Comparison of ENCODE assay signal across 10 cellular contexts in genomic region chr19:9539201-9539600, GRCh38. TPM values are rescaled to one million over a fixed set of nuclear protein-coding genes. Genes with fewer than 3 reads are reported as not detected.
DNase-seq lines count a peak whose midpoint lies in the region; ATAC-seq and TF ChIP-seq lines count a peak whose summit lies in the region.
"Not testable (repeated sequence)": the region's sequence is repeated elsewhere in the genome, so short reads cannot be mapped to it uniquely, and the experiment has no call there.
"Had no signal": no experiment of that assay in that cellular context is flagged by ENCODE, and none has a peak within 500 bp of the region (broad histone marks: within the 10 kb centered on the region; RNA-seq: fewer than 3 reads in every experiment).

No MANE protein-coding gene starts in this region.

- peaks cover 16 to 22% (median 18%) of the 10 kb centered on the region in 3 donors for H3K4me1 Mint-ChIP-seq in IgD-negative memory B cell
- H3K4me1 Mint-ChIP-seq in activated B cell treated with CpG ODN at 0.5 μM for 24 hours, result peaks cover 26% of the 10 kb centered on the region

- H3K4me1 ChIP-seq in BLaER1, result peaks cover 26% of the 10 kb centered on the region
- not testable (repeated sequence) for H3K4me1 ChIP-seq in ascending aorta; esophagus (ENCODE audit: control insufficient read depth in 2 of 2, insufficient read depth in 2 of 2, low read length in 1 of 2); neutrophil (ENCODE audit: control insufficient read depth in 1 of 2, insufficient read depth in 1 of 2, low read depth in 1 of 2, low read length in 1 of 2)
- H3K4me1 ChIP-seq in left lung, result peaks cover 4 to 17% of the 10 kb centered on the region in 2 donors
- peaks cover 0 to 16% (median 15%) of the 10 kb centered on the region in 5 donors for H3K4me1 ChIP-seq in subcutaneous abdominal adipose tissue (ENCODE audit: control insufficient read depth in 5 of 5, insufficient read depth in 5 of 5, low read length in 5 of 5)

- not testable (repeated sequence) for ATAC-seq in activated B cell treated with CpG ODN at 0.5 μM for 24 hours (ENCODE audit: low read depth); left lung

- not testable (repeated sequence) for H4K20me1 ChIP-seq in BLaER1

- H3K4me3 Mint-ChIP-seq in IgD-negative memory B cell (peak overlapping the region; percentile 72 to 99 (median 87)), activated B cell treated with CpG ODN at 0.5 μM for 24 hours (peak overlapping the region; percentile 98)

- peak overlapping the region; percentile 93 for H3K4me2 ChIP-seq in BLaER1

- H3K27me3 ChIP-seq in BLaER1; ascending aorta; esophagus (ENCODE audit: control insufficient read depth in 1 of 2, insufficient read depth in 2 of 2, low read length in 2 of 2); left lung; neutrophil; subcutaneous abdominal adipose tissue (ENCODE audit: control insufficient read depth in 5 of 5, insufficient read depth in 4 of 5, low read length in 5 of 5): not testable (repeated sequence)

- TF ChIP-seq CTCF in activated B cell treated with CpG ODN at 0.5 μM for 24 hours (IDR thresholded peaks at IDR 0.05); ascending aorta (IDR thresholded peaks at IDR 0.05); left lung (IDR thresholded peaks at IDR 0.05); neutrophil (IDR thresholded peaks at IDR 0.05): not testable (repeated sequence)

- DNase-seq in activated B cell treated with CpG ODN at 0.5 μM for 24 hours; ascending aorta (ENCODE audit: low spot score in 2 of 2); left lung: not testable (repeated sequence)

- intact Hi-C loops in activated B cell treated with CpG ODN at 0.5 μM for 24 hours (cut with micrococcal nuclease) (loop anchor here (5.0 to 10.0 kb wide), 5 partner anchors 46 to 397 kb away; partner anchors contain the start of genes ZNF121, ZNF266, ZNF317 and ZNF561), ascending aorta (cut with DNase I) (loop anchor here (5.0 kb wide), 3 partner anchors 83 to 253 kb away; partner anchors contain the start of genes ZNF559 and ZNF561)
- intact Hi-C loops in left lung (cut with DNase I), result not testable (repeated sequence)

- not testable (repeated sequence) for H3K27me3 Mint-ChIP-seq in IgD-negative memory B cell, activated B cell treated with CpG ODN at 0.5 μM for 24 hours

- H3K9me3 ChIP-seq in BLaER1 (peaks cover 41% of the 10 kb centered on the region), ascending aorta (peaks cover 9 to 25% of the 10 kb centered on the region in 2 donors), left lung (peaks cover 0 to 26% of the 10 kb centered on the region in 2 donors), subcutaneous abdominal adipose tissue (ENCODE audit: control insufficient read depth in 5 of 5, low read length in 5 of 5) (peaks cover 2 to 23% (median 22%) of the 10 kb centered on the region in 5 donors)
- H3K9me3 ChIP-seq in esophagus (ENCODE audit: control insufficient read depth in 2 of 2, insufficient read depth in 1 of 2, low read depth in 1 of 2, low read length in 1 of 2); neutrophil: not testable (repeated sequence)

- CTCF ChIA-PET in activated B cell treated with CpG ODN at 0.5 μM for 24 hours (lab: Charles Lee), result not testable (repeated sequence)

- H3K27ac ChIP-seq in BLaER1 (peak overlapping the region; percentile 95), ascending aorta (peak overlapping the region; percentile 89 to 90), esophagus (ENCODE audit: low read depth in 2 of 2, low read length in 1 of 2) (peak overlapping the region; percentile 59 to 99), left lung (peak overlapping the region; percentile 92 to 95), neutrophil (peak overlapping the region; percentile 91), subcutaneous abdominal adipose tissue (ENCODE audit: low read depth, low read length) (peak overlapping the region; percentile 95)

- H3K4me3 ChIP-seq in BLaER1 (peak overlapping the region; percentile 88), ascending aorta (peak overlapping the region; percentile 79 to 80), esophagus (ENCODE audit: low read depth in 1 of 2, low read length in 2 of 2) (peak overlapping the region in 1 of 2 donors; percentile 89), left lung (peak overlapping the region in 1 of 2 donors; percentile 64), neutrophil (ENCODE audit: low read depth in 1 of 2, low read length in 1 of 2) (peak overlapping the region; percentile 72 to 92), subcutaneous abdominal adipose tissue (ENCODE audit: low read depth in 1 of 5, low read length in 5 of 5) (peak overlapping the region; percentile 50 to 99 (median 98))

- peaks cover 27% of the 10 kb centered on the region for H3K36me3 ChIP-seq in BLaER1
- peaks cover 21 to 28% of the 10 kb centered on the region in 2 donors for H3K36me3 ChIP-seq in ascending aorta
- peaks cover 8 to 18% of the 10 kb centered on the region in 2 donors for H3K36me3 ChIP-seq in esophagus (ENCODE audit: control insufficient read depth in 2 of 2, insufficient read depth in 2 of 2, low read length in 1 of 2)
- H3K36me3 ChIP-seq in left lung, result peaks cover 0 to 27% of the 10 kb centered on the region in 2 donors
- peaks cover 20% of the 10 kb centered on the region for H3K36me3 ChIP-seq in neutrophil
- H3K36me3 ChIP-seq in subcutaneous abdominal adipose tissue (ENCODE audit: control insufficient read depth in 5 of 5, insufficient read depth in 5 of 5, low read length in 5 of 5), result peaks cover 7 to 24% (median 23%) of the 10 kb centered on the region in 5 donors

- 77 to 82% methylated on average over 6 of the region's 6 CpGs for WGBS in esophagus, 2 donors

- 0 out of 2 replicates have a peak overlapping the region, but pooled peaks have one; percentile 98 for H3K9ac ChIP-seq in BLaER1
- peak overlapping the region in 3 of 5 donors; percentile 95 to 98 (median 97) for H3K9ac ChIP-seq in subcutaneous abdominal adipose tissue (ENCODE audit: low read length in 5 of 5)

- POLR2A ChIA-PET in activated B cell treated with CpG ODN at 0.5 μM for 24 hours (lab: Charles Lee), result interaction anchor here (0.6 kb wide), 1 partner anchor 966 kb away, joined by 6 read pairs; no protein-coding TSS in a partner anchor

- peaks cover 27% of the 10 kb centered on the region for H3K36me3 Mint-ChIP-seq in IgD-negative memory B cell
- peaks cover 35% of the 10 kb centered on the region for H3K36me3 Mint-ChIP-seq in activated B cell treated with CpG ODN at 0.5 μM for 24 hours (ENCODE audit: low read depth)

- H3K27ac Mint-ChIP-seq in IgD-negative memory B cell (peak overlapping the region in 1 of 3 donors; percentile 98), activated B cell treated with CpG ODN at 0.5 μM for 24 hours (peak overlapping the region; percentile 99)

- H3K9me3 Mint-ChIP-seq in IgD-negative memory B cell, result peaks cover 4 to 17% (median 5%) of the 10 kb centered on the region in 3 donors
- not testable (repeated sequence) for H3K9me3 Mint-ChIP-seq in activated B cell treated with CpG ODN at 0.5 μM for 24 hours

RNA-seq across cellular contexts. Expression of gene ZNF426, which starts 0.8 kb away (rescaled TPM):
- polyA plus RNA-seq in IgD-negative memory B cell, result 12.1 TPM
- total RNA-seq in activated B cell treated with CpG ODN at 0.5 μM for 24 hours, result 18.8 and 22.7 TPM in 2 replicates
- total RNA-seq in ascending aorta, result 24.6 TPM
- polyA plus RNA-seq in esophagus, result 10 to 100 TPM; 13.2 to 17.5 TPM
- total RNA-seq in left lung, result 10 to 100 TPM; 16.1 to 18.3 TPM

RNA-seq across cellular contexts. Expression of gene ZNF560, which starts 40.8 kb away (rescaled TPM):
- not detected for polyA plus RNA-seq in IgD-negative memory B cell
- 0.15 TPM in 1 of 2 replicates, not detected in the other for total RNA-seq in activated B cell treated with CpG ODN at 0.5 μM for 24 hours
- not detected for total RNA-seq in ascending aorta
- polyA plus RNA-seq in esophagus, result under 1 TPM in 1 of 2 donors, not detected in 1; 0.05 TPM
- total RNA-seq in left lung, result under 1 TPM; 0.13 to 0.15 TPM
- total RNA-seq: activated CD8-positive, alpha-beta memory T cell treated with anti-CD3 and anti-CD28 coated beads for 36 hours; liver had no signal
- polyA plus RNA-seq: liver had no signal

RNA-seq across cellular contexts. Expression of gene ZNF121, which starts 45.1 kb away (rescaled TPM):
- polyA plus RNA-seq in IgD-negative memory B cell (2.9 TPM), esophagus (10 to 100 TPM in 1 of 2 donors, 1 to 10 TPM in 1; 4.8 to 10.6 TPM)
- total RNA-seq in activated B cell treated with CpG ODN at 0.5 μM for 24 hours (53.7 and 57.0 TPM in 2 replicates), ascending aorta (22.7 TPM), left lung (10 to 100 TPM; 24.4 to 34.1 TPM)
